In the genomic region with DNA sequence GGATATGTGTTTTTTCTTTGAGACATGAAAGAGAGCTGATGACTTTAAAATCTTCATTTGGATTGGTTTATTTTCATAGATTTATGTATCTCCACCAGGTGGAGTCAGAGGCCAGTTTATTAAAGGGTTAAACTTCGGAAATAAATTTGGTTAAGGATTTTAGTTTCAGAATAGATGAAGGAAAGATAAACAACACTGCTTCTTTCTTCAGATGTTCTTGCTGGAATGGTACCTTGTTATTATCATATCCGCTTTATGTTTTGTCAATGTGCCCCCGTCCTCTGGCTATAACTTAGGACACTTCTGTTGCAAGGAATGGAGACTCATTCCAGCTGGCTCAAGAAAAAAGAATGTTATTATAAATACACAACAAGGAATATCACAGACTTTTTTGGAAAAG, we compare ENCODE assay signal across 10 cellular contexts.
DNase-seq lines count a peak whose midpoint lies in the region; ATAC-seq and TF ChIP-seq lines count a peak whose summit lies in the region.
"Had no signal": no experiment of that assay in that cellular context is flagged by ENCODE, and none has a peak within 500 bp of the region (broad histone marks: within the 10 kb centered on the region; RNA-seq: fewer than 3 reads in every experiment).

No MANE protein-coding gene starts in this region.

- H3K36me3 ChIP-seq in left ventricle myocardium inferior, result no peaks in the 10 kb centered on the region
- H3K36me3 ChIP-seq in adrenal gland (replicated peaks in 1 of 2), result no peaks in the 10 kb centered on the region
- H3K36me3 ChIP-seq in kidney epithelial cell (ENCODE audit: control insufficient read depth, insufficient read depth, low read length), result no peaks in the 10 kb centered on the region
- H3K36me3 ChIP-seq in effector memory CD4-positive, alpha-beta T cell (ENCODE audit: control insufficient read depth, insufficient read depth, low read length), result no peaks in the 10 kb centered on the region

- no peak overlapping the region for H3K27ac Mint-ChIP-seq in activated CD4-positive, alpha-beta memory T cell treated with anti-CD3 and anti-CD28 coated beads for 36 hours
- H3K27ac Mint-ChIP-seq: activated CD4-positive, alpha-beta memory T cell treated with anti-CD3 and anti-CD28 coated beads, Interleukin-2, amount 10 ng/mL, durations not matched to agents 7 days and 5 days; memory B cell had no signal

- TF ChIP-seq POLR2A in adrenal gland (IDR thresholded peaks at IDR 0.05), result no peak

- H3K27me3 Mint-ChIP-seq in activated CD4-positive, alpha-beta memory T cell treated with anti-CD3 and anti-CD28 coated beads for 36 hours, result peaks cover 6% of the 10 kb centered on the region

- H3K9me3 Mint-ChIP-seq in activated CD4-positive, alpha-beta memory T cell treated with anti-CD3 and anti-CD28 coated beads for 36 hours, result no peaks in the 10 kb centered on the region
- H3K9me3 Mint-ChIP-seq: activated CD4-positive, alpha-beta memory T cell treated with anti-CD3 and anti-CD28 coated beads, Interleukin-2, amount 10 ng/mL, durations not matched to agents 7 days and 5 days had no signal

- H3K4me1 ChIP-seq in left ventricle myocardium inferior, result peaks cover 26% of the 10 kb centered on the region
- peaks cover 5 to 21% of the 10 kb centered on the region in 2 donors for H3K4me1 ChIP-seq in adrenal gland (replicated peaks in 1 of 2)
- no peaks in the 10 kb centered on the region for H3K4me1 ChIP-seq in effector memory CD4-positive, alpha-beta T cell (ENCODE audit: control insufficient read depth, insufficient read depth, low read length, poor library complexity, severe bottlenecking)

- CTCF ChIA-PET in activated CD4-positive, alpha-beta memory T cell treated with anti-CD3 and anti-CD28 coated beads for 36 hours (lab: Charles Lee), result interaction anchor here (0.9 to 2.1 kb wide), 2 partner anchors 17 to 150 kb away, joined by 3 to 8 read pairs; no protein-coding TSS in a partner anchor

- intact Hi-C loops in left ventricle myocardium inferior (cut with micrococcal nuclease) (loop anchor here (5.0 kb wide), 1 partner anchor 151 kb away; no protein-coding TSS in a partner anchor), left ventricle myocardium superior (cut with micrococcal nuclease) (loop anchor here (5.0 kb wide), 2 partner anchors 151 to 211 kb away; no protein-coding TSS in a partner anchor), adrenal gland (cut with DNase I) (no loop called here)
- intact Hi-C loops in activated CD4-positive, alpha-beta memory T cell treated with anti-CD3 and anti-CD28 coated beads for 36 hours (cut with micrococcal nuclease), result loop anchor here (2.0 to 5.0 kb wide), 2 partner anchors 151 to 211 kb away; no protein-coding TSS in a partner anchor

- peak; percentile 62 for TF ChIP-seq CTCF in left ventricle myocardium inferior (IDR thresholded peaks at IDR 0.05; ENCODE audit: borderline replicate concordance)
- peak; percentile 28 to 73 (median 56) for TF ChIP-seq CTCF in adrenal gland (IDR thresholded peaks at IDR 0.05)
- peak; percentile 27 for TF ChIP-seq CTCF in kidney epithelial cell (IDR thresholded peaks at IDR 0.05; ENCODE audit: insufficient read depth, low read length, poor library complexity, severe bottlenecking)

- H3K27ac ChIP-seq in left ventricle myocardium inferior (replicated peaks), result no peak overlapping the region
- H3K27ac ChIP-seq in adrenal gland, result no peak overlapping the region
- H3K27ac ChIP-seq in effector memory CD4-positive, alpha-beta T cell (ENCODE audit: insufficient read depth, low read length, poor library complexity, severe bottlenecking), result no peak overlapping the region

- no peaks in the 10 kb centered on the region for H3K27me3 ChIP-seq in left ventricle myocardium inferior (ENCODE audit: low read depth)
- H3K27me3 ChIP-seq in adrenal gland, result no peaks in the 10 kb centered on the region
- no peaks in the 10 kb centered on the region for H3K27me3 ChIP-seq in kidney epithelial cell (ENCODE audit: control insufficient read depth, insufficient read depth, low read length)
- H3K27me3 ChIP-seq in effector memory CD4-positive, alpha-beta T cell (replicated peaks; ENCODE audit: control insufficient read depth, insufficient read depth, low read length, poor library complexity, severe bottlenecking), result no peaks in the 10 kb centered on the region

- ATAC-seq in left ventricle myocardium superior, result no peak

- POLR2A ChIA-PET in activated CD4-positive, alpha-beta memory T cell treated with anti-CD3 and anti-CD28 coated beads for 36 hours (lab: Charles Lee), result no interaction called here

- H3K9me3 ChIP-seq in left ventricle myocardium inferior (replicated peaks), result peaks cover 2% of the 10 kb centered on the region
- H3K9me3 ChIP-seq in adrenal gland (replicated peaks in 1 of 3), result no peaks in the 10 kb centered on the region
- no peaks in the 10 kb centered on the region for H3K9me3 ChIP-seq in effector memory CD4-positive, alpha-beta T cell (ENCODE audit: control insufficient read depth, low read length)

- no peak for DNase-seq in left ventricle myocardium inferior
- DNase-seq in left ventricle myocardium superior, result no peak
- no peak for DNase-seq in adrenal gland
- DNase-seq in kidney epithelial cell (ENCODE audit: low read depth), result no peak
- no peak for DNase-seq in effector memory CD4-positive, alpha-beta T cell
- DNase-seq in activated CD4-positive, alpha-beta memory T cell treated with anti-CD3 and anti-CD28 coated beads for 36 hours, result no peak
- DNase-seq in germinal center (ENCODE audit: low spot score), result no peak
- DNase-seq in NOMO-1 treated with dmso at 0.1 percent for 144 hours (lab: John Stamatoyannopoulos, UW; ENCODE audit: unreplicated experiment), result no peak
- DNase-seq: activated CD4-positive, alpha-beta memory T cell treated with anti-CD3 and anti-CD28 coated beads, Interleukin-2, amount 10 ng/mL, durations not matched to agents 7 days and 5 days had no signal

- no peaks in the 10 kb centered on the region for H3K36me3 Mint-ChIP-seq in activated CD4-positive, alpha-beta memory T cell treated with anti-CD3 and anti-CD28 coated beads for 36 hours

- no peak overlapping the region for H3K4me3 Mint-ChIP-seq in activated CD4-positive, alpha-beta memory T cell treated with anti-CD3 and anti-CD28 coated beads for 36 hours
- H3K4me3 Mint-ChIP-seq: activated CD4-positive, alpha-beta memory T cell treated with anti-CD3 and anti-CD28 coated beads, Interleukin-2, amount 10 ng/mL, durations not matched to agents 7 days and 5 days; memory B cell had no signal

- peak overlapping the region; percentile 41 for H3K4me3 ChIP-seq in left ventricle myocardium inferior
- peak overlapping the region in 1 of 4 donors; percentile 1 for H3K4me3 ChIP-seq in adrenal gland
- H3K4me3 ChIP-seq in kidney epithelial cell (ENCODE audit: low read depth, low read length), result no peak overlapping the region
- no peak overlapping the region for H3K4me3 ChIP-seq in effector memory CD4-positive, alpha-beta T cell (ENCODE audit: insufficient read depth, low read depth, low read length, poor library complexity, severe bottlenecking)

- no peaks in the 10 kb centered on the region for H3K4me1 Mint-ChIP-seq in activated CD4-positive, alpha-beta memory T cell treated with anti-CD3 and anti-CD28 coated beads for 36 hours (ENCODE audit: low read depth)
- H3K4me1 Mint-ChIP-seq: activated CD4-positive, alpha-beta memory T cell treated with anti-CD3 and anti-CD28 coated beads, Interleukin-2, amount 10 ng/mL, durations not matched to agents 7 days and 5 days; memory B cell had no signal

- 23 to 33% (median 25%) methylated on average over 3 of the region's 3 CpGs for WGBS in adrenal gland, 4 donors

Comparison
In these comparisons a context has a peak if more than half of its experiments do, and no peak if none do; other contexts are left out.
1. intact Hi-C loops: an anchor here in left ventricle myocardium inferior (5.0 kb wide), left ventricle myocardium superior (5.0 kb wide) and activated CD4-positive, alpha-beta memory T cell treated with anti-CD3 and anti-CD28 coated beads for 36 hours (2.0 to 5.0 kb wide); none called in adrenal gland.